ENCODE assay signal across 21 cellular contexts in the genomic region with DNA sequence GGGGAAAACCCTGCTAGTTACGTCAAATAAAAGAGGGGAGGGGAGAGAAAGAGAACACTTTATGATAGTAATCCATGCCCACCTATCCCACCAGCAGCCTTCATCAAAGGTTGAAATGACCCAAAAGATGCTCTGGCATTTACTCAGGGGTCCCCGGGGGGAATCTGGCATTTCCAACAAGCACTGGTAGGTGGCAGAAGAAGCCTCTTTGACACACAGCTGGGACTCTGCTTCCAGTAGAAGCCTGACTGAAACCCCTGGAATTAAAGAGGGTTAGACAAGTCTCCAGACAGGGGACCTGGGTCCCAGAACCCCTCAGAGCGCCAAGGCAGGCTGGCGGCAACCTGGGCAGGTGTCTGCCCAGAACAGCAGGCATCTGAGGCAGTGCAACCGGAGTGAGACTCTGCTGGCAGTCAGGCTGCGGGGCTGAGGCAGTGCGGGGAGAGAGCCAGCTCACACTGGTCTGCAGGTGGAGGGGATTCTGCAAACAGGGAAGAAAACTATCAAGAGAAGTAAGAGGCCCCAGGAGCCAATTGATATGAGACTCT.
"Had no signal": no experiment of that assay in that cellular context is flagged by ENCODE, and none has a peak within 500 bp of the region (broad histone marks: within the 10 kb centered on the region; RNA-seq: fewer than 3 reads in every experiment).

No MANE protein-coding gene starts in this region.

- H3K4me1 ChIP-seq: ascending aorta, psoas muscle, stomach, vagina had no signal

- H3K27me3 ChIP-seq: ascending aorta, vagina had no signal

- H3K9me3 Mint-ChIP-seq: activated B cell treated with CpG ODN at 0.5 μM for 24 hours; activated CD8-positive, alpha-beta T cell treated with anti-CD3 and anti-CD28 coated beads for 36 hours; activated T-cell treated with anti-CD3 and anti-CD28 coated beads, Interleukin-2, amount 50 U/mL, for 72 hours had no signal

- DNase-seq: activated B cell treated with CpG ODN at 0.5 μM for 24 hours; activated CD4-positive, alpha-beta T cell treated with anti-CD3 and anti-CD28 coated beads for 4 hours; activated CD8-positive, alpha-beta memory T cell treated with anti-CD3 and anti-CD28 coated beads, Interleukin-2, amount 50 U/mL, for 4 hours; activated CD8-positive, alpha-beta T cell treated with anti-CD3 and anti-CD28 coated beads for 36 hours; activated effector memory CD4-positive, alpha-beta T cell treated with anti-CD3 and anti-CD28 coated beads, Interleukin-2, amount 50 U/mL, for 16 hours; activated naive CD4-positive, alpha-beta T cell treated with anti-CD3 and anti-CD28 coated beads, Interleukin-2, amount 50 U/mL, for 16 hours; activated T-cell treated with anti-CD3 and anti-CD28 coated beads, Interleukin-2, amount 50 U/mL, for 72 hours; head of caudate nucleus; left ventricle myocardium superior; psoas muscle; stimulated activated CD4-positive, alpha-beta T cell treated with anti-CD3 and anti-CD28 coated beads, Interleukin-4, amount 100 ng/mL, for 1 hour; stomach; trophoblast cell had no signal

- ATAC-seq: activated CD8-positive, alpha-beta T cell treated with anti-CD3 and anti-CD28 coated beads for 36 hours; activated T-cell treated with anti-CD3 and anti-CD28 coated beads, Interleukin-2, amount 50 U/mL, for 72 hours; left ventricle myocardium superior; psoas muscle; sciatic nerve had no signal

- H3K36me3 ChIP-seq: ascending aorta, stomach, vagina had no signal

- H3K4me3 Mint-ChIP-seq: activated B cell treated with CpG ODN at 0.5 μM for 24 hours; activated CD8-positive, alpha-beta T cell treated with anti-CD3 and anti-CD28 coated beads for 36 hours; activated T-cell treated with anti-CD3 and anti-CD28 coated beads, Interleukin-2, amount 50 U/mL, for 72 hours; neural crest cell had no signal

- H3K27ac ChIP-seq: ascending aorta, coronary artery, psoas muscle, stomach, vagina had no signal

- H3K4me3 ChIP-seq: ascending aorta, coronary artery, psoas muscle, smooth muscle cell, stomach, vagina had no signal

- H3K27ac Mint-ChIP-seq: activated B cell treated with CpG ODN at 0.5 μM for 24 hours; activated CD8-positive, alpha-beta T cell treated with anti-CD3 and anti-CD28 coated beads for 36 hours; activated T-cell treated with anti-CD3 and anti-CD28 coated beads, Interleukin-2, amount 50 U/mL, for 72 hours had no signal

- H3K9me3 ChIP-seq: ascending aorta, psoas muscle, stomach, vagina had no signal

- H3K4me2 ChIP-seq: smooth muscle cell had no signal

- FAIRE-seq: endometrium, frontal cortex had no signal

- H3K4me1 Mint-ChIP-seq: activated B cell treated with CpG ODN at 0.5 μM for 24 hours, neural crest cell had no signal
